Comparison of ENCODE assay signal across 27 cellular contexts in the genomic region with DNA sequence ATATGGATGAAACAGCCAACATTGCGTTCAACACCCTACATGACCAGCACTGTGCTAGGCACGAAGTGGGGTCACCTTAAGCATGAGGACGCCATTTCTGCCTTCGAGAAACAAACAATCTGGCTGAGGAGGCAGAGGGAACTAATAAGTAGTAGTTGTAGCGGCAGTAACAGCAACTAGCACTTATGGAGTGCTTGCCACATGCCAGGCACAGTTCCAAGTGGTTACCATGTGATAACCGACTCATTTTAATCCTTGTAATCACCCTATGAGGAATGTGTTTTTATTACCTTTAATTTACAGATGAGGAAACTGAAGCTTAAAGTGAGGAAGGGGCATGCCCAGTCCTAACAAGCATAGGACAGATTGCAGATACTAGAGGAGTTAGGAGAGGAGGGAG. TPM values are rescaled to one million over a fixed set of nuclear protein-coding genes. Genes with fewer than 3 reads are reported as not detected.
DNase-seq lines count a peak whose midpoint lies in the region; ATAC-seq and TF ChIP-seq lines count a peak whose summit lies in the region.
"Had no signal": no experiment of that assay in that cellular context is flagged by ENCODE, and none has a peak within 500 bp of the region (broad histone marks: within the 10 kb centered on the region; RNA-seq: fewer than 3 reads in every experiment).

No MANE protein-coding gene starts in this region.

- ATAC-seq in left lung = peak; percentile 85
- no peak for ATAC-seq in HG02623 (IDR thresholded peaks at IDR 0.05; ENCODE audit: unreplicated experiment)
- ATAC-seq: activated CD8-positive, alpha-beta T cell treated with anti-CD3 and anti-CD28 coated beads, Interleukin-2, amount 10 ng/mL, durations not matched to agents 7 days and 5 days; activated T-cell treated with anti-CD3 and anti-CD28 coated beads, Interleukin-2, amount 50 U/mL, for 4 hours; gastroesophageal sphincter had no signal

- DNase-seq in NCI-H1092 treated with DMSO at 0.1 percent for 48 hours (lab: John Stamatoyannopoulos, UW) = peak; percentile 89
- no peak for DNase-seq in NCI-H1092 (lab: John Stamatoyannopoulos, UW)
- DNase-seq in NCI-H1694 treated with DMSO at 0.1 percent for 48 hours (lab: John Stamatoyannopoulos, UW) = peak; percentile 60
- DNase-seq in left lung = peak in 1 of 2 donors; percentile 55
- no peak for DNase-seq in Peyer's patch
- DNase-seq in lower leg skin (ENCODE audit: low spot score in 2 of 2) = no peak
- DNase-seq: 8988T; activated CD8-positive, alpha-beta T cell treated with anti-CD3 and anti-CD28 coated beads, Interleukin-2, amount 10 ng/mL, durations not matched to agents 7 days and 5 days; activated naive CD4-positive, alpha-beta T cell treated with anti-CD3 and anti-CD28 coated beads, Interleukin-2, amount 10 ng/mL, durations not matched to agents 7 days and 5 days; activated T-cell treated with anti-CD3 and anti-CD28 coated beads, Interleukin-2, amount 50 U/mL, for 4 hours; Calu3; colonic mucosa; GDM1; H7; left cardiac atrium; NCI-H146; NCI-H774; psoas muscle; SK-N-SH; stimulated activated CD4-positive, alpha-beta T cell treated with anti-CD3 and anti-CD28 coated beads, Interleukin-4, amount 100 ng/mL, for 4 hours; T-helper 9 cell; uterus had no signal

- peaks cover 2% of the 10 kb centered on the region for H3K27me3 Mint-ChIP-seq in brain

- H3K9me3 ChIP-seq in left lung (no peaks in the 10 kb centered on the region), Peyer's patch (no peaks in the 10 kb centered on the region)
- H3K9me3 ChIP-seq: colonic mucosa, gastroesophageal sphincter, psoas muscle, SK-N-SH, uterus had no signal

- H3K4me1 ChIP-seq in left lung (peaks cover 0 to 3% of the 10 kb centered on the region in 2 donors), Peyer's patch (no peaks in the 10 kb centered on the region)
- H3K4me1 ChIP-seq: colonic mucosa, neural progenitor cell, uterus had no signal

- H3K4me3 Mint-ChIP-seq in brain = no peak overlapping the region
- H3K4me3 Mint-ChIP-seq: activated CD8-positive, alpha-beta T cell treated with anti-CD3 and anti-CD28 coated beads, Interleukin-2, amount 10 ng/mL, durations not matched to agents 7 days and 5 days; activated naive CD4-positive, alpha-beta T cell treated with anti-CD3 and anti-CD28 coated beads, Interleukin-2, amount 10 ng/mL, durations not matched to agents 7 days and 5 days; activated T-cell treated with anti-CD3 and anti-CD28 coated beads, Interleukin-2, amount 50 U/mL, for 4 hours; neural progenitor cell had no signal

- H3K27ac Mint-ChIP-seq in brain = peak overlapping the region in 4 of 5 experiments; percentile 61 to 92 (median 84)
- H3K27ac Mint-ChIP-seq: activated CD8-positive, alpha-beta T cell treated with anti-CD3 and anti-CD28 coated beads, Interleukin-2, amount 10 ng/mL, durations not matched to agents 7 days and 5 days; activated naive CD4-positive, alpha-beta T cell treated with anti-CD3 and anti-CD28 coated beads, Interleukin-2, amount 10 ng/mL, durations not matched to agents 7 days and 5 days; neural progenitor cell had no signal

- H3K4me3 ChIP-seq in left lung = no peak overlapping the region
- no peak overlapping the region for H3K4me3 ChIP-seq in Peyer's patch
- H3K4me3 ChIP-seq in lower leg skin (ENCODE audit: low read depth, poor library complexity, severe bottlenecking) = no peak overlapping the region
- H3K4me3 ChIP-seq: colonic mucosa, gastroesophageal sphincter, neural progenitor cell, psoas muscle, uterus had no signal

- peaks cover 0 to 8% of the 10 kb centered on the region in 2 donors for H3K27me3 ChIP-seq in left lung
- no peaks in the 10 kb centered on the region for H3K27me3 ChIP-seq in Peyer's patch
- H3K27me3 ChIP-seq: colonic mucosa, gastroesophageal sphincter, neural progenitor cell, uterus had no signal

- 56 to 68% methylated on average over 6 of the region's 6 CpGs for WGBS in lower leg skin, 2 donors

- TF ChIP-seq POLR2A in Peyer's patch (IDR thresholded peaks at IDR 0.05) (no peak), lower leg skin (IDR thresholded peaks at IDR 0.05) (no peak)

- no peaks in the 10 kb centered on the region for H3K9me3 Mint-ChIP-seq in brain
- H3K9me3 Mint-ChIP-seq: activated naive CD4-positive, alpha-beta T cell treated with anti-CD3 and anti-CD28 coated beads, Interleukin-2, amount 10 ng/mL, durations not matched to agents 7 days and 5 days; activated T-cell treated with anti-CD3 and anti-CD28 coated beads, Interleukin-2, amount 50 U/mL, for 4 hours; neural progenitor cell had no signal

- no peak overlapping the region for H3K27ac ChIP-seq in left lung
- no peak overlapping the region for H3K27ac ChIP-seq in Peyer's patch
- H3K27ac ChIP-seq: colonic mucosa, neural progenitor cell, psoas muscle, uterus had no signal

- H3K36me3 ChIP-seq in left lung (no peaks in the 10 kb centered on the region), Peyer's patch (no peaks in the 10 kb centered on the region)
- H3K36me3 ChIP-seq: colonic mucosa, gastroesophageal sphincter, neural progenitor cell, uterus had no signal

- intact Hi-C loops in left lung (cut with DNase I) = no loop called here
- intact Hi-C loops in lower leg skin (cut with DNase I; ENCODE audit: low total_unique reads) = no loop called here

- no peaks in the 10 kb centered on the region for H3K36me3 Mint-ChIP-seq in brain
- H3K36me3 Mint-ChIP-seq: activated naive CD4-positive, alpha-beta T cell treated with anti-CD3 and anti-CD28 coated beads, Interleukin-2, amount 10 ng/mL, durations not matched to agents 7 days and 5 days; neural progenitor cell had no signal

- TF ChIP-seq CTCF in brain (conservative IDR thresholded peaks at IDR 0.05) = no peak
- no peak for TF ChIP-seq CTCF in left lung (IDR thresholded peaks at IDR 0.05)
- no peak for TF ChIP-seq CTCF in Peyer's patch (IDR thresholded peaks at IDR 0.05)
- no peak for TF ChIP-seq CTCF in lower leg skin (IDR thresholded peaks at IDR 0.05)

- peaks cover 42% of the 10 kb centered on the region for H3K4me1 Mint-ChIP-seq in brain
- H3K4me1 Mint-ChIP-seq: activated naive CD4-positive, alpha-beta T cell treated with anti-CD3 and anti-CD28 coated beads, Interleukin-2, amount 10 ng/mL, durations not matched to agents 7 days and 5 days; neural progenitor cell had no signal

RNA-seq across cellular contexts. Expression of gene KCND3, which starts 33.7 kb away (rescaled TPM):
- 13.4 TPM for polyA plus RNA-seq in brain (ENCODE audit: insufficient read depth, low read depth, low replicate concordance)
- total RNA-seq in left lung (10 to 100 TPM in 1 of 2 donors, 1 to 10 TPM in 1; 8.2 to 10.2 TPM), Peyer's patch (1 to 10 TPM in 1 of 4 donors, under 1 TPM in 3; 0.35 to 4.1 (median 0.90) TPM), lower leg skin (10 to 100 TPM in 2 of 4 donors, 1 to 10 TPM in 2; 7.4 to 20.4 (median 9.8) TPM)
- total RNA-seq: activated CD8-positive, alpha-beta T cell treated with anti-CD3 and anti-CD28 coated beads, Interleukin-2, amount 10 ng/mL, durations not matched to agents 7 days and 5 days; activated T-cell treated with anti-CD3 and anti-CD28 coated beads, Interleukin-2, amount 50 U/mL, for 4 hours; LHCN-M2 had no signal
- polyA plus RNA-seq: SK-N-SH had no signal

Comparison
In these comparisons a context has a peak if more than half of its experiments do, and no peak if none do; other contexts are left out.
1. DNase-seq: peak in NCI-H1092 treated with DMSO at 0.1 percent for 48 hours (single experiment) and NCI-H1694 treated with DMSO at 0.1 percent for 48 hours (single experiment); none in NCI-H1092 (single experiment), Peyer's patch (0 of 3) and lower leg skin (0 of 2).